In genomic region chr3:46895204-46895660, GRCh38 we compare ENCODE assay signal across 8 cellular contexts. TPM values are rescaled to one million over a fixed set of nuclear protein-coding genes. Genes with fewer than 3 reads are reported as not detected.
DNase-seq lines count a peak whose midpoint lies in the region; ATAC-seq and TF ChIP-seq lines count a peak whose summit lies in the region.

No MANE protein-coding gene starts in this region.

- peaks cover 28% of the 10 kb centered on the region for H3K27me3 ChIP-seq in lower lobe of right lung (ENCODE audit: low read depth)

- peaks cover 30% of the 10 kb centered on the region for H3K4me1 ChIP-seq in lower lobe of right lung

- H3K36me3 ChIP-seq in lower lobe of right lung = no peaks in the 10 kb centered on the region

- H3K27ac Mint-ChIP-seq in activated CD4-positive, alpha-beta T cell treated with anti-CD3 and anti-CD28 coated beads for 36 hours = no peak overlapping the region
- no peak overlapping the region for H3K27ac Mint-ChIP-seq in chondrocyte (ENCODE audit: unreplicated experiment)

- in situ Hi-C loops in G401 (cut with HindIII; ENCODE audit: low sequenced_read_pairs) = no loop called here

- TF ChIP-seq POLR2A in NB4 (IDR thresholded peaks at IDR 0.05; ENCODE audit: extremely low read depth, insufficient read length) = no peak

- no peak overlapping the region for H3K27ac ChIP-seq in lower lobe of right lung

- H3K9me3 Mint-ChIP-seq in activated CD4-positive, alpha-beta T cell treated with anti-CD3 and anti-CD28 coated beads for 36 hours (ENCODE audit: low read depth) = no peaks in the 10 kb centered on the region
- H3K9me3 Mint-ChIP-seq in chondrocyte (ENCODE audit: low read depth) = no peaks in the 10 kb centered on the region

- no peaks in the 10 kb centered on the region for H3K9me3 ChIP-seq in lower lobe of right lung

- peak; percentile 74 for ATAC-seq in activated CD4-positive, alpha-beta T cell treated with anti-CD3 and anti-CD28 coated beads for 36 hours
- ATAC-seq in lower lobe of right lung (peak; percentile 48 to 66), GM19397 (IDR thresholded peaks at IDR 0.05; ENCODE audit: unreplicated experiment) (no peak)

- peaks cover 35% of the 10 kb centered on the region for H3K27me3 Mint-ChIP-seq in activated CD4-positive, alpha-beta T cell treated with anti-CD3 and anti-CD28 coated beads for 36 hours
- peaks cover 2% of the 10 kb centered on the region for H3K27me3 Mint-ChIP-seq in chondrocyte (ENCODE audit: low read depth)

- no peak overlapping the region for H3K4me3 ChIP-seq in NB4 (ENCODE audit: low read depth, low read length)
- no peak overlapping the region for H3K4me3 ChIP-seq in lower lobe of right lung

- no peaks in the 10 kb centered on the region for H3K36me3 Mint-ChIP-seq in activated CD4-positive, alpha-beta T cell treated with anti-CD3 and anti-CD28 coated beads for 36 hours (ENCODE audit: low read depth)
- no peaks in the 10 kb centered on the region for H3K36me3 Mint-ChIP-seq in chondrocyte (ENCODE audit: low read depth)

- POLR2A ChIA-PET in activated CD4-positive, alpha-beta T cell treated with anti-CD3 and anti-CD28 coated beads for 36 hours (lab: Charles Lee) = no interaction called here

- H3K4me3 Mint-ChIP-seq in activated CD4-positive, alpha-beta T cell treated with anti-CD3 and anti-CD28 coated beads for 36 hours = no peak overlapping the region
- no peak overlapping the region for H3K4me3 Mint-ChIP-seq in chondrocyte (ENCODE audit: unreplicated experiment)

- CTCF ChIA-PET in activated CD4-positive, alpha-beta T cell treated with anti-CD3 and anti-CD28 coated beads for 36 hours (lab: Charles Lee) = interaction anchor here (0.6 to 2.2 kb wide), 14 partner anchors 9 to 1634 kb away, joined by 3 to 12 read pairs (median 4); no protein-coding TSS in a partner anchor

- TF ChIP-seq CTCF in NB4 (IDR thresholded peaks at IDR 0.05; ENCODE audit: low read depth, low read length) = peak; percentile 88
- TF ChIP-seq CTCF in chondrocyte (IDR thresholded peaks at IDR 0.05) = peak; percentile 96
- TF ChIP-seq CTCF in lower lobe of right lung (IDR thresholded peaks at IDR 0.05) = peak; percentile 89

- H3K4me1 Mint-ChIP-seq in activated CD4-positive, alpha-beta T cell treated with anti-CD3 and anti-CD28 coated beads for 36 hours = peaks cover 4% of the 10 kb centered on the region
- peaks cover 28% of the 10 kb centered on the region for H3K4me1 Mint-ChIP-seq in chondrocyte (ENCODE audit: low read depth)

- intact Hi-C loops in activated CD4-positive, alpha-beta T cell treated with anti-CD3 and anti-CD28 coated beads for 36 hours (cut with DNase I, micrococcal nuclease) = loop anchor here (1.0 kb wide), 3 partner anchors 29 to 190 kb away; no protein-coding TSS in a partner anchor
- intact Hi-C loops in lower lobe of right lung (cut with DNase I) = loop anchor here (10.0 kb wide), 1 partner anchor 190 kb away; the partner anchor contains the start of gene TMIE

- DNase-seq in G401 (ENCODE audit: low spot score) (peak; percentile 36), NB4 (ENCODE audit: low read depth) (peak; percentile 62), chondrocyte (ENCODE audit: low spot score) (peak; percentile 79), lower lobe of right lung (peak; percentile 82), mesenteric fat pad (ENCODE audit: low spot score) (no peak)
- DNase-seq in activated CD4-positive, alpha-beta T cell treated with anti-CD3 and anti-CD28 coated beads for 36 hours = peak; percentile 86
- DNase-seq in stimulated activated CD8-positive, alpha-beta memory T cell treated with anti-CD3 and anti-CD28 coated beads, Interleukin-2, amount 100 ng/mL, for 1 hour (ENCODE audit: low read depth in 2 of 2) = peak; percentile 58 to 66

RNA-seq across cellular contexts. Expression of gene PTH1R, which starts 17.7 kb away (rescaled TPM):
- total RNA-seq in G401 (2014; rRNA removed; shearing (Covaris generic)) = 14.8 and 23.6 TPM in 2 replicates
- not detected for total RNA-seq in activated CD4-positive, alpha-beta T cell treated with anti-CD3 and anti-CD28 coated beads for 36 hours
- total RNA-seq in chondrocyte = 2.4 to 6.3 TPM (median 3.1 TPM) in 3 replicates
- 14.5 TPM for total RNA-seq in lower lobe of right lung
- 16.3 TPM for total RNA-seq in mesenteric fat pad

RNA-seq across cellular contexts. Expression of gene MYL3, which starts 32.0 kb away (rescaled TPM):
- 5.8 and 7.4 TPM in 2 replicates for total RNA-seq in G401 (2014; rRNA removed; shearing (Covaris generic))
- not detected for total RNA-seq in activated CD4-positive, alpha-beta T cell treated with anti-CD3 and anti-CD28 coated beads for 36 hours
- 0.22 to 0.82 TPM in 2 of 3 replicates, not detected in the other for total RNA-seq in chondrocyte
- 2.0 TPM for total RNA-seq in lower lobe of right lung
- total RNA-seq in mesenteric fat pad = 2.6 TPM
